Comparison of ENCODE assay signal across 18 cellular contexts in genomic region chr7:77474756-77475155, GRCh38. TPM values are rescaled to one million over a fixed set of nuclear protein-coding genes. Genes with fewer than 3 reads are reported as not detected.
DNase-seq lines count a peak whose midpoint lies in the region; ATAC-seq, FAIRE-seq and TF ChIP-seq lines count a peak whose summit lies in the region.
"Had no signal": no experiment of that assay in that cellular context is flagged by ENCODE, and none has a peak within 500 bp of the region (broad histone marks: within the 10 kb centered on the region; RNA-seq: fewer than 3 reads in every experiment).

No MANE protein-coding gene starts in this region.

- H2BK12ac ChIP-seq in H1 (ENCODE audit: low read depth, low read length), result no peak overlapping the region

- H3K36me3 ChIP-seq in SK-N-SH (replicated peaks in 1 of 2; ENCODE audit: control insufficient read depth in 1 of 2, insufficient read depth in 2 of 2, low read length in 1 of 2), result no peaks in the 10 kb centered on the region
- H3K36me3 ChIP-seq in GM23338 (ENCODE audit: insufficient read depth), result no peaks in the 10 kb centered on the region
- H3K36me3 ChIP-seq in H1 (ENCODE audit: control insufficient read depth in 2 of 4, insufficient read depth in 4 of 4, low read length in 3 of 4), result no peaks in the 10 kb centered on the region
- H3K36me3 ChIP-seq in osteoblast (ENCODE audit: insufficient read depth, low read length), result no peaks in the 10 kb centered on the region
- H3K36me3 ChIP-seq: HAP-1 had no signal

- H2BK20ac ChIP-seq in H1 (ENCODE audit: low read length), result no peak overlapping the region

- H3K56ac ChIP-seq in H1 (replicated peaks; ENCODE audit: insufficient read length, low read depth, low read length), result no peak overlapping the region

- no peak overlapping the region for H2BK120ac ChIP-seq in H1 (replicated peaks; ENCODE audit: low read depth, low read length)

- no peaks in the 10 kb centered on the region for H3K79me1 ChIP-seq in H1 (ENCODE audit: low read depth, low read length)

- no peak for FAIRE-seq in H1 (lab: Jason Lieb, UNC)
- FAIRE-seq: D721Med, G401.6, GM12891, GM19239 had no signal

- H4K20me1 ChIP-seq in SK-N-SH (ENCODE audit: insufficient read depth) (no peaks in the 10 kb centered on the region), GM23338 (replicated peaks; ENCODE audit: insufficient read depth) (no peaks in the 10 kb centered on the region), H1 (replicated peaks in 1 of 2; ENCODE audit: control insufficient read depth in 1 of 2, insufficient read depth in 2 of 2, low read length in 2 of 2) (no peaks in the 10 kb centered on the region), osteoblast (ENCODE audit: insufficient read depth, low read length) (no peaks in the 10 kb centered on the region)

- H3K4ac ChIP-seq in H1 (replicated peaks; ENCODE audit: insufficient read length, low read depth, low read length), result no peak overlapping the region

- peak; percentile 34; the same call in 1 of the 3 replicates for ATAC-seq in SK-N-SH treated with all-trans-retinoic acid at 6 μM for 48 hours
- no peak for ATAC-seq in GM23338
- no peak for ATAC-seq in HG03439 (IDR thresholded peaks at IDR 0.05; ENCODE audit: unreplicated experiment)

- no peaks in the 10 kb centered on the region for H3K27me3 ChIP-seq in SK-N-SH (ENCODE audit: insufficient read depth)
- no peaks in the 10 kb centered on the region for H3K27me3 ChIP-seq in GM23338 (ENCODE audit: insufficient read depth)
- no peaks in the 10 kb centered on the region for H3K27me3 ChIP-seq in H1 (replicated peaks in 1 of 4; ENCODE audit: control insufficient read depth in 3 of 4, extremely low read depth in 1 of 4, insufficient read depth in 3 of 4, low read length in 3 of 4)
- H3K27me3 ChIP-seq in osteoblast (ENCODE audit: insufficient read depth, low read length), result no peaks in the 10 kb centered on the region

- no peak overlapping the region for H4K5ac ChIP-seq in H1 (ENCODE audit: insufficient read length, low read depth, low read length)

- H3K4me3 ChIP-seq in SK-N-SH (ENCODE audit: low read depth in 2 of 2, low read length in 1 of 2) (no peak overlapping the region), GM23338 (no peak overlapping the region), H1 (ENCODE audit: extremely low read depth in 1 of 4, insufficient read depth in 2 of 4, low read depth in 3 of 4, low read length in 4 of 4) (no peak overlapping the region), osteoblast (ENCODE audit: insufficient read depth, low read length) (no peak overlapping the region)
- H3K4me3 ChIP-seq: HAP-1 had no signal

- peaks cover 7% of the 10 kb centered on the region for H3K27me3 Mint-ChIP-seq in GM23338 (ENCODE audit: insufficient read depth, low read depth, poor library complexity)
- H3K27me3 Mint-ChIP-seq: B cell; CD4-positive, alpha-beta T cell had no signal

- H3K14ac ChIP-seq in H1 (ENCODE audit: insufficient read length), result no peak overlapping the region

- no peak overlapping the region for H3K27ac ChIP-seq in SK-N-SH (ENCODE audit: low read depth in 2 of 2, low read length in 1 of 2)
- H3K27ac ChIP-seq in GM23338 (ENCODE audit: low read depth), result no peak overlapping the region
- no peak overlapping the region for H3K27ac ChIP-seq in H1 (ENCODE audit: low read depth, low read length)
- no peak overlapping the region for H3K27ac ChIP-seq in osteoblast (ENCODE audit: low read depth, low read length)
- H3K27ac ChIP-seq: 22Rv1 had no signal

- peaks cover 4% of the 10 kb centered on the region; the same call in 1 of the 3 replicates for H3K9me3 Mint-ChIP-seq in GM23338
- H3K9me3 Mint-ChIP-seq: CD4-positive, alpha-beta T cell had no signal

- TF ChIP-seq EP300 in SK-N-SH (IDR thresholded peaks at IDR 0.05; ENCODE audit: borderline replicate concordance in 1 of 2, low read depth in 1 of 2, low read length in 1 of 2), result no peak
- no peak for TF ChIP-seq EP300 in H1 (IDR thresholded peaks at IDR 0.05; ENCODE audit: borderline replicate concordance in 1 of 2, low read depth in 2 of 2, low read length in 2 of 2)

- H3K4me1 ChIP-seq in SK-N-SH (ENCODE audit: control insufficient read depth in 1 of 2, insufficient read depth in 2 of 2, low read depth in 1 of 2, low read length in 1 of 2) (no peaks in the 10 kb centered on the region), GM23338 (ENCODE audit: insufficient read depth) (peaks cover 7% of the 10 kb centered on the region), H1 (replicated peaks in 1 of 4; ENCODE audit: control insufficient read depth in 3 of 4, insufficient read depth in 4 of 4, low read length in 3 of 4) (peaks cover 0 to 4% (median 0%) of the 10 kb centered on the region in 4 experiments; a peak in 2 of 7 replicates), osteoblast (ENCODE audit: insufficient read depth, low read length) (peaks cover 4% of the 10 kb centered on the region)
- H3K4me1 ChIP-seq: HAP-1 had no signal

- H3K4me2 ChIP-seq in SK-N-SH (no peak overlapping the region), GM23338 (no peak overlapping the region), H1 (ENCODE audit: insufficient read depth in 1 of 2, low read depth in 2 of 2, low read length in 2 of 2) (no peak overlapping the region), osteoblast (ENCODE audit: insufficient read depth, low read length) (no peak overlapping the region)

- H2AFZ ChIP-seq in SK-N-SH (ENCODE audit: low read depth), result no peak overlapping the region
- H2AFZ ChIP-seq in GM23338, result peak overlapping the region; percentile 87
- 0 out of 2 replicates have a peak overlapping the region, but pooled peaks have one; percentile 51 for H2AFZ ChIP-seq in H1 (ENCODE audit: low read length)
- peak overlapping the region; percentile 47 for H2AFZ ChIP-seq in osteoblast (ENCODE audit: low read length)

- no peaks in the 10 kb centered on the region for H3F3A ChIP-seq in SK-N-SH (replicated peaks; ENCODE audit: insufficient read depth)
- H3F3A ChIP-seq in GM23338 (replicated peaks; ENCODE audit: low read depth), result no peaks in the 10 kb centered on the region

- DNase-seq in SK-N-SH (no peak), GM23338 (ENCODE audit: low spot score) (no peak), H1 (ENCODE audit: low read depth in 1 of 2, low spot score in 2 of 2) (no peak), osteoblast (ENCODE audit: insufficient read length, low spot score, missing footprints) (no peak), NCI-H2196 treated with DMSO at 0.1 percent for 48 hours (lab: John Stamatoyannopoulos, UW; ENCODE audit: unreplicated experiment) (no peak)
- no peak for DNase-seq in stimulated activated CD8-positive, alpha-beta memory T cell treated with anti-CD3 and anti-CD28 coated beads, Interleukin-4, amount 100 ng/mL, for 48 hours
- DNase-seq: C1 segment of cervical spinal cord; Caco-2; CD4-positive, alpha-beta T cell had no signal

- H3K4me1 Mint-ChIP-seq in GM23338, result peaks cover 15% of the 10 kb centered on the region; the same call in 2 of the 3 replicates

- no peak overlapping the region for H3K23ac ChIP-seq in H1 (ENCODE audit: insufficient read length)

- no peak overlapping the region for H3K18ac ChIP-seq in H1 (ENCODE audit: extremely low read depth, low read length)

- H3K9me3 ChIP-seq in SK-N-SH, result no peaks in the 10 kb centered on the region
- 0 out of 4 replicates have a peak, but pooled peaks cover 0 to 2% of the 10 kb centered on the region in 2 experiments for H3K9me3 ChIP-seq in H1 (ENCODE audit: insufficient read depth in 2 of 2, low read depth in 1 of 2, low read length in 1 of 2)
- no peaks in the 10 kb centered on the region for H3K9me3 ChIP-seq in osteoblast (ENCODE audit: low read depth, low read length)
- H3K9me3 ChIP-seq: Caco-2, HAP-1 had no signal

- H3K4me3 Mint-ChIP-seq in GM23338, result no peak overlapping the region
- H3K4me3 Mint-ChIP-seq: B cell; CD4-positive, alpha-beta T cell had no signal

- H2BK5ac ChIP-seq in H1 (ENCODE audit: low read depth, low read length), result no peak overlapping the region

- TF ChIP-seq RAD21 in SK-N-SH (IDR thresholded peaks at IDR 0.05; ENCODE audit: low read length), result no peak
- no peak for TF ChIP-seq RAD21 in H1 (IDR thresholded peaks at IDR 0.05 in 1 of 2, conservative IDR thresholded peaks at IDR 0.05 in 1 of 2; ENCODE audit: low read depth in 2 of 2, low read length in 2 of 2)

- no peaks in the 10 kb centered on the region for H3K9me2 ChIP-seq in SK-N-SH
- no peaks in the 10 kb centered on the region for H3K9me2 ChIP-seq in GM23338 (ENCODE audit: insufficient read depth)

- H4K8ac ChIP-seq in H1 (ENCODE audit: extremely low read depth, insufficient read depth, low read length), result no peak overlapping the region

- no peak overlapping the region for H2AK5ac ChIP-seq in H1 (ENCODE audit: low read depth, low read length)

- 63% methylated on average over 3 of the region's 3 CpGs for WGBS in SK-N-SH (ENCODE audit: low lambda C conversion rate)
- 82% methylated on average over 3 of the region's 3 CpGs; no CpG with 5 or more reads in 1 of the 2 experiments for whole genome bisulfite sequencing in H1 (ENCODE audit: extremely low coverage in 1 of 2, insufficient coverage in 1 of 2, insufficient read length in 1 of 2, insufficient replicate concordance in 2 of 2, low coverage in 1 of 2, low lambda C conversion rate in 2 of 2, missing lambda C conversion rate in 1 of 2), 2 experiments

- CTCF ChIA-PET in SK-N-SH (lab: Yijun Ruan, JAX), result interaction anchor here (1.2 kb wide), 1 partner anchor 58 kb away, joined by 4 read pairs; the partner anchor contains the start of gene GSAP
- CTCF ChIA-PET in H1 (lab: Charles Lee; ENCODE audit: partially characterized antibody), result interaction anchor here (2.3 kb wide), 1 partner anchor 176 kb away, joined by 6 read pairs; no protein-coding TSS in a partner anchor

- POLR2A ChIA-PET in SK-N-SH (lab: Yijun Ruan, JAX) (no interaction called here), H1 (lab: Charles Lee; ENCODE audit: partially characterized antibody) (no interaction called here)

- H3K79me2 ChIP-seq in SK-N-SH (ENCODE audit: insufficient read depth), result no peaks in the 10 kb centered on the region
- no peaks in the 10 kb centered on the region for H3K79me2 ChIP-seq in GM23338 (replicated peaks; ENCODE audit: insufficient read depth)
- no peaks in the 10 kb centered on the region for H3K79me2 ChIP-seq in H1 (ENCODE audit: control insufficient read depth in 1 of 2, insufficient read depth in 2 of 2, low read length in 2 of 2)
- H3K79me2 ChIP-seq in osteoblast (ENCODE audit: insufficient read depth, low read length), result no peaks in the 10 kb centered on the region

- no peak for TF ChIP-seq CTCF in SK-N-SH (IDR thresholded peaks at IDR 0.05)
- TF ChIP-seq CTCF in GM23338 (conservative IDR thresholded peaks at IDR 0.05; ENCODE audit: low read depth in 2 of 2), result no peak
- TF ChIP-seq CTCF in H1 (IDR thresholded peaks at IDR 0.05; ENCODE audit: control extremely low read depth in 1 of 3, insufficient read depth in 1 of 3, low read depth in 1 of 3, low read length in 3 of 3), result no peak
- TF ChIP-seq CTCF in osteoblast (IDR thresholded peaks at IDR 0.05; ENCODE audit: extremely low read depth, low read depth, low read length), result no peak

- no peaks in the 10 kb centered on the region for H3K23me2 ChIP-seq in H1 (ENCODE audit: low read depth, low read length)

- no peak overlapping the region for H3K9ac ChIP-seq in SK-N-SH
- H3K9ac ChIP-seq in H1 (replicated peaks in 1 of 4; ENCODE audit: extremely low read depth in 1 of 4, low read depth in 3 of 4, low read length in 3 of 4), result no peak overlapping the region

- H3K36me3 Mint-ChIP-seq in GM23338 (ENCODE audit: low read depth), result no peaks in the 10 kb centered on the region

- no peak overlapping the region for H4K91ac ChIP-seq in H1 (replicated peaks; ENCODE audit: insufficient read length, low read length)

- H3K27ac Mint-ChIP-seq in GM23338, result no peak overlapping the region
- H3K27ac Mint-ChIP-seq: B cell; CD4-positive, alpha-beta T cell had no signal

- no peak for TF ChIP-seq POLR2A in H1 (IDR thresholded peaks at IDR 0.05; ENCODE audit: control extremely low read depth in 1 of 2, low read depth in 2 of 2, low read length in 2 of 2)

- no peak overlapping the region for H2BK15ac ChIP-seq in H1 (ENCODE audit: low read length)

RNA-seq across cellular contexts. Expression of gene GSAP, which starts 58.6 kb away (rescaled TPM):
- polyA plus RNA-seq in SK-N-SH (2012; rRNA removed) (5.9 and 7.5 TPM in 2 replicates), GM23338 (2016; fragmentation: Nextera tagmentation; extraction: Ambion mirVana) (0.50 and 0.63 TPM in 2 replicates), H1 (2011; rRNA removed) (1.7 and 2.1 TPM in 2 replicates)
- 5.7 and 6.2 TPM in 2 replicates for polyA plus RNA-seq in SK-N-SH (2012; cell fraction: cytosol; rRNA removed)
- 20.4 and 29.3 TPM in 2 replicates for polyA plus RNA-seq in SK-N-SH (2012; cell fraction: nucleus; rRNA removed)
- total RNA-seq in GM23338 (2014; rRNA removed; shearing (Covaris generic)), result 1.1 and 1.2 TPM in 2 replicates
- 0.93 and 0.94 TPM in 2 replicates for total RNA-seq in H1 (2021; fragmentation: NEBNext Ultra II Directional; extraction: Animal tissue kit (Norgen Biotek cat#: 25700))
- polyA plus RNA-seq in H1 (2011; cell fraction: cytosol; rRNA removed), result 2.5 TPM
- 5.9 TPM for polyA plus RNA-seq in H1 (2011; cell fraction: nucleus; rRNA removed)
- 1.4 to 3.0 TPM (median 1.6 TPM) in 4 replicates for polyA plus RNA-seq in H1 (2012, experiment 1 of 2)
- polyA plus RNA-seq in H1 (2012, experiment 2 of 2), result not detected
- 0.67 TPM for polyA plus RNA-seq in H1 (2013, experiment 1 of 2)
- 0.40 TPM for polyA plus RNA-seq in H1 (2013, experiment 2 of 2)
- polyA minus RNA-seq in H1 (2011; rRNA and poly(A)+ RNA removed), result 4.3 and 6.0 TPM in 2 replicates
- polyA minus RNA-seq in H1 (2011; cell fraction: cytosol; rRNA and poly(A)+ RNA removed), result 2.1 TPM
- 12.0 TPM for polyA minus RNA-seq in H1 (2011; cell fraction: nucleus; rRNA and poly(A)+ RNA removed)
- 10.6 and 13.0 TPM in 2 replicates for total RNA-seq in osteoblast
